ENCODE assay signal across 2 cellular contexts in genomic region chr4:156956947-156957346, GRCh38.
TF ChIP-seq lines count a peak whose summit lies in the region.

No MANE protein-coding gene starts in this region.

TF ChIP-seq in HepG2, 621 proteins besides CTCF, POLR2A, EP300 and RAD21 (continued from another document):
- TF ChIP-seq CREB3 (CRISPR knock-in tag; IDR thresholded peaks at IDR 0.05) (no peak), ZNF547 (CRISPR knock-in tag; IDR thresholded peaks at IDR 0.05) (no peak), ZNF10 (CRISPR knock-in tag; IDR thresholded peaks at IDR 0.05; ENCODE audit: borderline replicate concordance, low read depth) (no peak)

TF ChIP-seq in PFSK-1, 5 proteins besides CTCF, POLR2A, EP300 and RAD21 (continued from another document):
- TF ChIP-seq REST (IDR thresholded peaks at IDR 0.05; ENCODE audit: insufficient read depth in 1 of 2, low read depth in 2 of 2, low read length in 2 of 2): no peak
- TF ChIP-seq TAF1 (IDR thresholded peaks at IDR 0.05; ENCODE audit: borderline replicate concordance, insufficient read depth, low read length): 0 out of 2 replicates have a peak, but pooled peaks have one; percentile 21
TF ChIP-seq in PFSK-1: peak in this region for 1.
